In the genomic region with DNA sequence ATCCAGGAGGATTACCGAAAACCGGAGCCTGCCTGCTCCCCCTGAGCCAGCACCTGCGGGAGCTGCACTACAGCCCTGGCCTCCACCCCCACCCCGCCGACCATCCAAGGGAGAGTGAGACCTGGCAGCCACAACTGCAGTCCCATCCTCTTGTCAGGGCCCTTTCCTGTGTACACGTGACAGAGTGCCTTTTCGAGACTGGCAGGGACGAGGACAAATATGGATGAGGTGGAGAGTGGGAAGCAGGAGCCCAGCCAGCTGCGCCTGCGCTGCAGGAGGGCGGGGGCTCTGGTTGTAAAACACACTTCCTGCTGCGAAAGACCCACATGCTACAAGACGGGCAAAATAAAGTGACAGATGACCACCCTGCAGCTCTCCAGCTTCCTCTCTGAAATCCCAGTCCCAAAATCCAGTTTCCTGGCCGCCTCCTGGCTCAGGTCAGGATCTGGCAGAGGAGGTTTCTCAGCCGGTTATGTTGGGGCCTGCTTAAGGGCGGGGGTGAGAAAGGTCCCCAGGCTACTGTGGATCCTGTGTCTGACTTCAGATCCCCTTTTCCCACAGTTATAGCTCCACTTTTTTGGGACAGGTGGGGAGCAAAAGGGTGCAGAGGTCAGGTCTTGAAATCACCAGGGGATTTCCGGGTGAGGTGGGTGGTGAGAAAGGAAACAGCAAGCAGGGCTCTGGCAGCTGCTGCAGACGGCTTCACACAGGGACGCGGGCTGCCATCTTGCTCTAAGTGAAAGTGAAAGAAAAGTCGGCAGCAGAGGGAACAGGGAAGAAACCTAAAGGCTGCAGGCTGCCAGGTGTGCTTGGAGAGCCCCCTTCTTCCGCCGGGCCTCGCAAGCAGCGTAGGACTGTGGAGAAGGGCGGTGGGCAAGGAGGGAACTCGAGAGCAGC, we compare ENCODE assay signal across 8 cellular contexts. TPM values are rescaled to one million over a fixed set of nuclear protein-coding genes. Genes with fewer than 3 reads are reported as not detected.
DNase-seq lines count a peak whose midpoint lies in the region; ATAC-seq and TF ChIP-seq lines count a peak whose summit lies in the region.

A gene with protein sequence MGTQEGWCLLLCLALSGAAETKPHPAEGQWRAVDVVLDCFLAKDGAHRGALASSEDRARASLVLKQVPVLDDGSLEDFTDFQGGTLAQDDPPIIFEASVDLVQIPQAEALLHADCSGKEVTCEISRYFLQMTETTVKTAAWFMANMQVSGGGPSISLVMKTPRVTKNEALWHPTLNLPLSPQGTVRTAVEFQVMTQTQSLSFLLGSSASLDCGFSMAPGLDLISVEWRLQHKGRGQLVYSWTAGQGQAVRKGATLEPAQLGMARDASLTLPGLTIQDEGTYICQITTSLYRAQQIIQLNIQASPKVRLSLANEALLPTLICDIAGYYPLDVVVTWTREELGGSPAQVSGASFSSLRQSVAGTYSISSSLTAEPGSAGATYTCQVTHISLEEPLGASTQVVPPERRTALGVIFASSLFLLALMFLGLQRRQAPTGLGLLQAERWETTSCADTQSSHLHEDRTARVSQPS (plus strand): TSS at position 695 of the 897 bp plus-strand sequence. CDS start 207 bp downstream, outside the sequence.

- POLR2A ChIA-PET in PC-9 (lab: Charles Lee; ENCODE audit: unreplicated experiment): interaction anchor here (0.5 to 0.6 kb wide), 3 partner anchors 13 to 335 kb away, joined by 3 to 4 read pairs (median 3); no protein-coding TSS in a partner anchor

- no peaks in the 10 kb centered on the region for H3K27me3 Mint-ChIP-seq in CD4-positive, CD25-positive, alpha-beta regulatory T cell
- no peaks in the 10 kb centered on the region for H3K27me3 Mint-ChIP-seq in naive B cell
- no peaks in the 10 kb centered on the region for H3K27me3 Mint-ChIP-seq in stimulated activated naive CD8-positive, alpha-beta T cell treated with anti-CD3 and anti-CD28 coated beads, Interleukin-15, amount 100 ng/mL, for 72 hours

- peak within 1 kb of the TSS; percentile 91 for H3K4me3 ChIP-seq in CD4-positive, CD25-positive, alpha-beta regulatory T cell (ENCODE audit: low read depth, low read length)
- H3K4me3 ChIP-seq in PC-9: peak within 1 kb of the TSS; percentile 63

- H3K9me3 Mint-ChIP-seq in CD4-positive, CD25-positive, alpha-beta regulatory T cell: peaks cover 0 to 1% (median 0%) of the 10 kb centered on the region in 7 donors
- H3K9me3 Mint-ChIP-seq in naive B cell: no peaks in the 10 kb centered on the region
- H3K9me3 Mint-ChIP-seq in stimulated activated naive CD8-positive, alpha-beta T cell treated with anti-CD3 and anti-CD28 coated beads, Interleukin-15, amount 100 ng/mL, for 72 hours: no peaks in the 10 kb centered on the region

- no peaks in the 10 kb centered on the region for H4K20me1 ChIP-seq in PC-9 (ENCODE audit: insufficient read depth)

- ATAC-seq in CD4-positive, CD25-positive, alpha-beta regulatory T cell (ENCODE audit: low read depth in 2 of 2): peak; percentile 88 to 89
- ATAC-seq in GM19455 (IDR thresholded peaks at IDR 0.05; ENCODE audit: unreplicated experiment) (peak; percentile 75), naive B cell (ENCODE audit: low read depth in 2 of 2) (peak; percentile 95)
- ATAC-seq in stimulated activated naive CD8-positive, alpha-beta T cell treated with anti-CD3 and anti-CD28 coated beads, Interleukin-15, amount 100 ng/mL, for 72 hours: peak; percentile 90

- CTCF ChIA-PET in PC-9 (lab: Charles Lee): interaction anchor here (0.6 to 0.7 kb wide), 3 partner anchors 10 to 462 kb away, joined by 3 to 4 read pairs (median 3); no protein-coding TSS in a partner anchor

- peaks cover 6 to 90% (median 53%) of the 10 kb centered on the region in 4 donors for H3K4me1 Mint-ChIP-seq in CD4-positive, CD25-positive, alpha-beta regulatory T cell
- peaks cover 48 to 70% (median 58%) of the 10 kb centered on the region in 3 donors for H3K4me1 Mint-ChIP-seq in naive B cell
- peaks cover 87% of the 10 kb centered on the region for H3K4me1 Mint-ChIP-seq in stimulated activated naive CD8-positive, alpha-beta T cell treated with anti-CD3 and anti-CD28 coated beads, Interleukin-15, amount 100 ng/mL, for 72 hours

- no peaks in the 10 kb centered on the region for H3K9me3 ChIP-seq in CD4-positive, CD25-positive, alpha-beta regulatory T cell (ENCODE audit: control insufficient read depth in 2 of 2, low read length in 2 of 2)
- H3K9me3 ChIP-seq in PC-9 (ENCODE audit: insufficient read depth, low read depth): no peaks in the 10 kb centered on the region

- peak within 1 kb of the TSS; percentile 98 to 99 (median 98) for H3K27ac Mint-ChIP-seq in CD4-positive, CD25-positive, alpha-beta regulatory T cell
- H3K27ac Mint-ChIP-seq in naive B cell: peak within 1 kb of the TSS; percentile 93 to 100 (median 99)
- peak within 1 kb of the TSS; percentile 98 to 100 for H3K27ac Mint-ChIP-seq in stimulated activated naive CD8-positive, alpha-beta T cell treated with anti-CD3 and anti-CD28 coated beads, Interleukin-15, amount 100 ng/mL, for 72 hours

- H3K4me1 ChIP-seq in CD4-positive, CD25-positive, alpha-beta regulatory T cell (ENCODE audit: control insufficient read depth, insufficient read depth, low read length, poor library complexity, severe bottlenecking): peaks cover 75% of the 10 kb centered on the region
- peaks cover 13% of the 10 kb centered on the region for H3K4me1 ChIP-seq in PC-9 (replicated peaks; ENCODE audit: insufficient read depth)

- no peaks in the 10 kb centered on the region for H3K27me3 ChIP-seq in CD4-positive, CD25-positive, alpha-beta regulatory T cell (ENCODE audit: control insufficient read depth, insufficient read depth, low read length)
- H3K27me3 ChIP-seq in PC-9 (ENCODE audit: insufficient read depth, low read depth): no peaks in the 10 kb centered on the region

- peaks cover 30% of the 10 kb centered on the region for H3K36me3 ChIP-seq in CD4-positive, CD25-positive, alpha-beta regulatory T cell (ENCODE audit: control insufficient read depth, insufficient read depth, low read length)
- no peaks in the 10 kb centered on the region for H3K36me3 ChIP-seq in PC-9 (ENCODE audit: low read depth)

- intact Hi-C loops in PC-9 (cut with micrococcal nuclease; ENCODE audit: unreplicated experiment): loop anchor here (1.0 to 2.0 kb wide), 3 partner anchors 21 to 115 kb away; no protein-coding TSS in a partner anchor

- DNase-seq in CD4-positive, CD25-positive, alpha-beta regulatory T cell: peak; percentile 81 to 95 (median 88)
- DNase-seq in HuH-7.5 (ENCODE audit: low spot score) (peak; percentile 72), PC-9 (peak; percentile 70 to 85), fibroblast of gingiva (ENCODE audit: low read depth) (peak; percentile 77), naive B cell (peak; percentile 83)
- DNase-seq in activated T-helper 1 cell treated with anti-CD3 and anti-CD28 coated beads, Interleukin-2, amount 50 U/mL, for 16 hours (ENCODE audit: low read depth in 1 of 2, low spot score in 1 of 2): peak; percentile 46 to 74
- peak; percentile 75 to 87 for DNase-seq in stimulated activated naive CD8-positive, alpha-beta T cell treated with anti-CD3 and anti-CD28 coated beads, Interleukin-15, amount 100 ng/mL, for 72 hours

- H3K4me3 Mint-ChIP-seq in CD4-positive, CD25-positive, alpha-beta regulatory T cell: peak within 1 kb of the TSS; percentile 95 to 99 (median 98)
- peak within 1 kb of the TSS; percentile 93 to 100 (median 100) for H3K4me3 Mint-ChIP-seq in naive B cell
- H3K4me3 Mint-ChIP-seq in stimulated activated naive CD8-positive, alpha-beta T cell treated with anti-CD3 and anti-CD28 coated beads, Interleukin-15, amount 100 ng/mL, for 72 hours: peak within 1 kb of the TSS; percentile 99 to 100

- no peaks in the 10 kb centered on the region; the same call in 1 of the 2 replicates for H3F3A ChIP-seq in PC-9 (ENCODE audit: insufficient read depth, low read depth)

- H2AFZ ChIP-seq in PC-9: peak within 1 kb of the TSS; percentile 99

- no peaks in the 10 kb centered on the region for H3K9me2 ChIP-seq in PC-9 (ENCODE audit: insufficient read depth)

- peak within 1 kb of the TSS; percentile 99 for H3K27ac ChIP-seq in CD4-positive, CD25-positive, alpha-beta regulatory T cell (ENCODE audit: insufficient read depth, low read length, poor library complexity, severe bottlenecking)
- H3K27ac ChIP-seq in PC-9: peak within 1 kb of the TSS; percentile 52

- H3K79me2 ChIP-seq in PC-9 (ENCODE audit: low read depth): no peaks in the 10 kb centered on the region

- H3K36me3 Mint-ChIP-seq in CD4-positive, CD25-positive, alpha-beta regulatory T cell: peaks cover 51% of the 10 kb centered on the region
- peaks cover 7 to 9% of the 10 kb centered on the region in 2 donors for H3K36me3 Mint-ChIP-seq in naive B cell

- H3K4me2 ChIP-seq in PC-9: peak within 1 kb of the TSS; percentile 98

- no peak for TF ChIP-seq CTCF in PC-9 (conservative IDR thresholded peaks at IDR 0.05)

- BruUV-seq in PC-9 (replicated peaks; lab: Mats Ljungman, UMichigan): TSS peak; percentile 19

RNA-seq across cellular contexts. Expression of the gene that starts here (rescaled TPM):
- total RNA-seq in CD4-positive, CD25-positive, alpha-beta regulatory T cell: 28.0 TPM
- polyA plus RNA-seq in CD4-positive, CD25-positive, alpha-beta regulatory T cell: 10 to 100 TPM; 34.8 to 72.7 (median 46.9) TPM
- total RNA-seq in PC-9 (2021): 26.0 and 27.8 TPM in 2 replicates
- polyA plus RNA-seq in naive B cell (ENCODE audit: low read depth in 6 of 6): 100 to 1,000 TPM in 3 of 6 donors, 10 to 100 TPM in 3; 61.0 to 128 (median 108) TPM

Comparison
In these comparisons a context has a peak if more than half of its experiments do, and no peak if none do; other contexts are left out.
1. Peak in every context shown above with its lines: DNase-seq, ATAC-seq, H3K4me3 ChIP-seq and H3K27ac ChIP-seq.